ENCODE assay signal across 20 cellular contexts in genomic region chr18:24078391-24078790, GRCh38.
"Had no signal": no experiment of that assay in that cellular context is flagged by ENCODE, and none has a peak within 500 bp of the region (broad histone marks: within the 10 kb centered on the region; RNA-seq: fewer than 3 reads in every experiment).

No MANE protein-coding gene starts in this region.

- ATAC-seq: activated CD4-positive, CD25-positive, alpha-beta regulatory T cell treated with anti-CD3 and anti-CD28 coated beads, Interleukin-2, amount 50 U/mL, for 24 hours; foreskin keratinocyte; natural killer cell; stimulated activated effector memory CD8-positive, alpha-beta T cell treated with anti-CD3 and anti-CD28 coated beads, Interleukin-12 subunit alpha, Interleukin-12 subunit beta, amount 100 ng/mL, for 72 hours; T-cell had no signal

- H3K27me3 ChIP-seq: cardiac muscle cell, foreskin keratinocyte, neutrophil, sigmoid colon, stomach had no signal

- H2AFZ ChIP-seq: parathyroid adenoma had no signal

- DNase-seq: activated gamma-delta T cell treated with Interleukin-2 at 50 U/mL for 16 hours; activated naive CD8-positive, alpha-beta T cell treated with anti-CD3 and anti-CD28 coated beads for 36 hours; amniotic stem cell; dermis blood vessel endothelial cell; foreskin keratinocyte; kidney; natural killer cell; sigmoid colon; stimulated activated CD4-positive, alpha-beta T cell treated with anti-CD3 and anti-CD28 coated beads, Interleukin-4, amount 100 ng/mL, for 24 hours; stomach; T-cell; T-helper 9 cell; trophoblast cell had no signal

- H3K4me1 ChIP-seq: foreskin keratinocyte, parathyroid adenoma had no signal

- H3K27ac ChIP-seq: cardiac muscle cell, epithelial cell of prostate, foreskin keratinocyte, neutrophil, parathyroid adenoma, sigmoid colon, stomach had no signal

- H3K36me3 ChIP-seq: cardiac muscle cell had no signal

- H3K9me3 Mint-ChIP-seq: natural killer cell; stimulated activated effector memory CD8-positive, alpha-beta T cell treated with anti-CD3 and anti-CD28 coated beads, Interleukin-12 subunit alpha, Interleukin-12 subunit beta, amount 100 ng/mL, for 72 hours had no signal

- H3K4me3 ChIP-seq: cardiac muscle cell, sigmoid colon, stomach had no signal

- H3K9me3 ChIP-seq: neutrophil, sigmoid colon, stomach had no signal

- H3K27me3 Mint-ChIP-seq: activated naive CD8-positive, alpha-beta T cell treated with anti-CD3 and anti-CD28 coated beads for 36 hours; memory B cell; T-cell had no signal

- H3K27ac Mint-ChIP-seq: activated naive CD8-positive, alpha-beta T cell treated with anti-CD3 and anti-CD28 coated beads for 36 hours; memory B cell; natural killer cell had no signal

- H3K4me3 Mint-ChIP-seq: activated naive CD8-positive, alpha-beta T cell treated with anti-CD3 and anti-CD28 coated beads for 36 hours; memory B cell; natural killer cell; stimulated activated effector memory CD8-positive, alpha-beta T cell treated with anti-CD3 and anti-CD28 coated beads, Interleukin-12 subunit alpha, Interleukin-12 subunit beta, amount 100 ng/mL, for 72 hours; T-cell had no signal

- H3K79me2 ChIP-seq: parathyroid adenoma had no signal
